In the genomic region with DNA sequence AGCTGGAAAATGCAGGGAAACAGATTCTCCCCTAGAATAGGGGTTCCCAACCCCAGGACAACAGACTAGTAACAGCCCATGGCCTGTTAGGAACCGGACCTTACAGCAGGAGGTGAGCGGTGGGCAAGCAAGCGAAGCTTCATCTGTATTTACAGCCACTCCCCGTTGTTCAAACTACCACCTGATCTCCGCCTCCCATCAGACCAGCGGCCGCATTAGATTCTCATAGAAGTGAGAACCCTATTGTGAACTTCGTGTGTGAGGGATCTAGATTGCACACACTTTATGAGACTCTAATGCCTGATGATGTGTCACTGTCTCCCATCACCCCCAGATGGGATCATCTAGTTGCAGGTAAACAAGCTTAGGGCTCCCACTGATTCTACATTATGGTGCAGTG, we compare ENCODE assay signal across 16 cellular contexts. TPM values are rescaled to one million over a fixed set of nuclear protein-coding genes. Genes with fewer than 3 reads are reported as not detected.
DNase-seq lines count a peak whose midpoint lies in the region; ATAC-seq and TF ChIP-seq lines count a peak whose summit lies in the region.
"Had no signal": no experiment of that assay in that cellular context is flagged by ENCODE, and none has a peak within 500 bp of the region (broad histone marks: within the 10 kb centered on the region; RNA-seq: fewer than 3 reads in every experiment).

No MANE protein-coding gene starts in this region.

- H3K27me3 Mint-ChIP-seq in dendritic cell treated with granulocyte-macrophage colony-stimulating factor and Interleukin-4, amounts not matched to agents 40 ng/mL and 50 ng/mL, for 4 days: no peaks in the 10 kb centered on the region

- no peak for TF ChIP-seq CTCF in right atrium auricular region (IDR thresholded peaks at IDR 0.05)
- TF ChIP-seq CTCF in left ventricle myocardium inferior (IDR thresholded peaks at IDR 0.05; ENCODE audit: borderline replicate concordance): no peak
- no peak for TF ChIP-seq CTCF in sigmoid colon (IDR thresholded peaks at IDR 0.05)

- peak; percentile 34 for DNase-seq in right atrium auricular region (ENCODE audit: low spot score)
- no peak for DNase-seq in left ventricle myocardium inferior
- peak; percentile 25 for DNase-seq in sigmoid colon
- no peak for DNase-seq in HK-2 (ENCODE audit: unreplicated experiment)
- DNase-seq in mesenteric fat pad (ENCODE audit: low spot score): no peak
- DNase-seq: CD4-positive, CD25-positive, alpha-beta regulatory T cell; DMS53; HFFc6; NCI-H1105; NCI-H1694; NCI-H2107; NCI-H2227 treated with DMSO at 0.1 percent for 48 hours; NCI-H524 had no signal

- TF ChIP-seq EP300 in sigmoid colon (IDR thresholded peaks at IDR 0.05): no peak

- H3K36me3 ChIP-seq in right atrium auricular region (no peaks in the 10 kb centered on the region), left ventricle myocardium inferior (no peaks in the 10 kb centered on the region), sigmoid colon (no peaks in the 10 kb centered on the region)

- H3K4me1 ChIP-seq in right atrium auricular region (no peaks in the 10 kb centered on the region), left ventricle myocardium inferior (no peaks in the 10 kb centered on the region), sigmoid colon (no peaks in the 10 kb centered on the region)

- H3K27ac Mint-ChIP-seq in dendritic cell treated with granulocyte-macrophage colony-stimulating factor and Interleukin-4, amounts not matched to agents 40 ng/mL and 50 ng/mL, for 4 days: peak overlapping the region; percentile 83
- H3K27ac Mint-ChIP-seq: CD4-positive, CD25-positive, alpha-beta regulatory T cell; HFFc6 had no signal

- 74 to 82% methylated on average over 8 of the region's 8 CpGs for WGBS in sigmoid colon, 2 donors

- no peak for ATAC-seq in GM21717 (IDR thresholded peaks at IDR 0.05; ENCODE audit: unreplicated experiment)

- H3K9me3 ChIP-seq in right atrium auricular region (no peaks in the 10 kb centered on the region), left ventricle myocardium inferior (replicated peaks) (peaks cover 8% of the 10 kb centered on the region), sigmoid colon (peaks cover 0 to 6% (median 0%) of the 10 kb centered on the region in 4 donors)

- peaks cover 9% of the 10 kb centered on the region for H3K9me3 Mint-ChIP-seq in dendritic cell treated with granulocyte-macrophage colony-stimulating factor and Interleukin-4, amounts not matched to agents 40 ng/mL and 50 ng/mL, for 4 days

- peaks cover 92% of the 10 kb centered on the region for H3K4me1 Mint-ChIP-seq in dendritic cell treated with granulocyte-macrophage colony-stimulating factor and Interleukin-4, amounts not matched to agents 40 ng/mL and 50 ng/mL, for 4 days (ENCODE audit: low read depth)
- H3K4me1 Mint-ChIP-seq: CD4-positive, CD25-positive, alpha-beta regulatory T cell had no signal

- intact Hi-C loops in left ventricle myocardium inferior (cut with micrococcal nuclease) (no loop called here), sigmoid colon (cut with DNase I) (no loop called here)
- intact Hi-C loops in dendritic cell treated with granulocyte-macrophage colony-stimulating factor and Interleukin-4, amounts not matched to agents 40 ng/mL and 50 ng/mL, for 4 days (cut with micrococcal nuclease): no loop called here

- H3K27ac ChIP-seq in right atrium auricular region (no peak overlapping the region), left ventricle myocardium inferior (replicated peaks) (no peak overlapping the region), sigmoid colon (no peak overlapping the region)

- TF ChIP-seq POLR2A in sigmoid colon (IDR thresholded peaks at IDR 0.05): no peak

- H3K4me3 Mint-ChIP-seq in dendritic cell treated with granulocyte-macrophage colony-stimulating factor and Interleukin-4, amounts not matched to agents 40 ng/mL and 50 ng/mL, for 4 days: no peak overlapping the region
- H3K4me3 Mint-ChIP-seq: CD4-positive, CD25-positive, alpha-beta regulatory T cell; HFFc6 had no signal

- no peak overlapping the region for H3K4me3 ChIP-seq in right atrium auricular region
- no peak overlapping the region for H3K4me3 ChIP-seq in left ventricle myocardium inferior
- no peak overlapping the region for H3K4me3 ChIP-seq in sigmoid colon

- no peaks in the 10 kb centered on the region for H3K27me3 ChIP-seq in right atrium auricular region
- H3K27me3 ChIP-seq in left ventricle myocardium inferior (ENCODE audit: low read depth): peaks cover 33% of the 10 kb centered on the region
- H3K27me3 ChIP-seq in sigmoid colon: no peaks in the 10 kb centered on the region

- H3K36me3 Mint-ChIP-seq in dendritic cell treated with granulocyte-macrophage colony-stimulating factor and Interleukin-4, amounts not matched to agents 40 ng/mL and 50 ng/mL, for 4 days (ENCODE audit: low read depth): peaks cover 41% of the 10 kb centered on the region
- H3K36me3 Mint-ChIP-seq: CD4-positive, CD25-positive, alpha-beta regulatory T cell had no signal

RNA-seq across cellular contexts. Expression of a gene that starts 3.5 kb away (rescaled TPM):
- total RNA-seq in right atrium auricular region: under 1 TPM in 1 of 2 donors, not detected in 1; 0.31 TPM
- not detected for total RNA-seq in left ventricle myocardium inferior
- 1 to 10 TPM in 1 of 4 donors, under 1 TPM in 2, not detected in 1; 0.33 to 1.1 (median 0.55) TPM for total RNA-seq in sigmoid colon
- under 1 TPM; 0.38 to 0.60 (median 0.46) TPM for polyA plus RNA-seq in sigmoid colon
- total RNA-seq in mesenteric fat pad: 1.3 TPM
- total RNA-seq: CD4-positive, CD25-positive, alpha-beta regulatory T cell; HFFc6; LHCN-M2 had no signal
- polyA plus RNA-seq: CD4-positive, CD25-positive, alpha-beta regulatory T cell had no signal

RNA-seq across cellular contexts. Expression of a gene that starts 18.2 kb away (rescaled TPM):
- under 1 TPM in 1 of 2 donors, not detected in 1; 0.98 TPM for total RNA-seq in right atrium auricular region
- 0.71 TPM for total RNA-seq in left ventricle myocardium inferior
- total RNA-seq in sigmoid colon: 1 to 10 TPM in 1 of 4 donors, under 1 TPM in 2, not detected in 1; 0.36 to 3.3 (median 0.83) TPM
- 1 to 10 TPM in 2 of 3 donors, not detected in 1; 1.1 to 1.2 TPM for polyA plus RNA-seq in sigmoid colon
- total RNA-seq in mesenteric fat pad: 4.1 TPM
- total RNA-seq: CD4-positive, CD25-positive, alpha-beta regulatory T cell; HFFc6; LHCN-M2 had no signal

RNA-seq across cellular contexts. Expression of a gene that starts 39.6 kb away (rescaled TPM):
- not detected for total RNA-seq in right atrium auricular region
- total RNA-seq in left ventricle myocardium inferior: not detected
- not detected for total RNA-seq in sigmoid colon
- under 1 TPM in 1 of 3 donors, not detected in 2; 0.20 TPM for polyA plus RNA-seq in sigmoid colon
- not detected for total RNA-seq in mesenteric fat pad
- total RNA-seq: CD4-positive, CD25-positive, alpha-beta regulatory T cell; HFFc6; LHCN-M2 had no signal

Comparison
In these comparisons a context has a peak if more than half of its experiments do, and no peak if none do; other contexts are left out.
1. DNase-seq: peak in right atrium auricular region (single experiment) and sigmoid colon (single experiment); none in left ventricle myocardium inferior (single experiment), HK-2 (single experiment) and mesenteric fat pad (single experiment).